ENCODE assay signal across 14 cellular contexts in genomic region chr3:46334911-46335478, GRCh38. TPM values are rescaled to one million over a fixed set of nuclear protein-coding genes. Genes with fewer than 3 reads are reported as not detected.
A peak's percentile ranks its signal among the peaks of the same experiment; 100 is the strongest.
DNase-seq lines count a peak whose midpoint lies in the region; ATAC-seq and TF ChIP-seq lines count a peak whose summit lies in the region.
"Had no signal": no experiment of that assay in that cellular context is flagged by ENCODE, and none has a peak within 500 bp of the region (broad histone marks: within the 10 kb centered on the region; RNA-seq: fewer than 3 reads in every experiment).

No MANE protein-coding gene starts in this region.

- H3K27me3 Mint-ChIP-seq in activated T-cell treated with anti-CD3 and anti-CD28 coated beads, Interleukin-2, amount 50 U/mL, for 4 hours (ENCODE audit: low read depth), result peaks cover 2% of the 10 kb centered on the region

- TF ChIP-seq CTCF in fibroblast of the aortic adventitia (IDR thresholded peaks at IDR 0.05; ENCODE audit: insufficient read depth, low read length), result no peak

- no peak for DNase-seq in activated T-cell treated with anti-CD3 and anti-CD28 coated beads, Interleukin-2, amount 50 U/mL, for 4 hours
- no peak for DNase-seq in activated T-cell treated with anti-CD3 and anti-CD28 coated beads for 4 hours
- peak; percentile 4 for DNase-seq in SW480 (ENCODE audit: low spot score)
- DNase-seq in fibroblast of the aortic adventitia (ENCODE audit: low read depth), result peak; percentile 73
- peak; percentile 42 for DNase-seq in stimulated activated CD8-positive, alpha-beta memory T cell treated with anti-CD3 and anti-CD28 coated beads, Interleukin-4, amount 100 ng/mL, for 48 hours
- DNase-seq in DMS153 treated with DMSO at 0.1 percent for 48 hours (lab: John Stamatoyannopoulos, UW; ENCODE audit: unreplicated experiment), result no peak
- DNase-seq: DMS53; Kasumi-1; naive thymus-derived CD8-positive, alpha-beta T cell; RPMI8226 had no signal

- no peak overlapping the region for H3K4me3 ChIP-seq in fibroblast of the aortic adventitia (ENCODE audit: low read depth, low read length)
- H3K4me3 ChIP-seq: cardiac muscle cell, skin epidermis had no signal

- no peaks in the 10 kb centered on the region for H3K36me3 Mint-ChIP-seq in activated T-cell treated with anti-CD3 and anti-CD28 coated beads, Interleukin-2, amount 50 U/mL, for 4 hours (ENCODE audit: insufficient read depth)

- no peak overlapping the region for H3K4me3 Mint-ChIP-seq in activated T-cell treated with anti-CD3 and anti-CD28 coated beads, Interleukin-2, amount 50 U/mL, for 4 hours
- H3K4me3 Mint-ChIP-seq: naive thymus-derived CD8-positive, alpha-beta T cell had no signal

- H3K9me3 Mint-ChIP-seq in activated T-cell treated with anti-CD3 and anti-CD28 coated beads, Interleukin-2, amount 50 U/mL, for 4 hours, result peaks cover 17% of the 10 kb centered on the region

- peak; percentile 89 to 92 for ATAC-seq in activated T-cell treated with anti-CD3 and anti-CD28 coated beads, Interleukin-2, amount 50 U/mL, for 4 hours
- no peak for ATAC-seq in HG02642 (IDR thresholded peaks at IDR 0.05; ENCODE audit: poor library complexity, unreplicated experiment)
- ATAC-seq in HG03196 (IDR thresholded peaks at IDR 0.05; ENCODE audit: unreplicated experiment), result no peak
- ATAC-seq: naive thymus-derived CD8-positive, alpha-beta T cell had no signal

- peaks cover 8% of the 10 kb centered on the region for H3K4me1 Mint-ChIP-seq in activated T-cell treated with anti-CD3 and anti-CD28 coated beads, Interleukin-2, amount 50 U/mL, for 4 hours (ENCODE audit: low read depth)

RNA-seq across cellular contexts. Expression of gene CCR2, which starts 18.9 kb away (rescaled TPM):
- 1 to 10 TPM in 1 of 3 donors, under 1 TPM in 2; 0.18 to 1.4 (median 0.41) TPM for total RNA-seq in activated T-cell treated with anti-CD3 and anti-CD28 coated beads, Interleukin-2, amount 50 U/mL, for 4 hours
- total RNA-seq in fibroblast of the aortic adventitia (ENCODE audit: low replicate concordance), result under 0.01 TPM in 1 of 2 replicates, not detected in the other
- total RNA-seq: cardiac muscle cell had no signal

RNA-seq across cellular contexts. Expression of gene CCR5, which starts 35.8 kb away (rescaled TPM):
- 1 to 10 TPM; 1.2 to 7.2 (median 2.2) TPM for total RNA-seq in activated T-cell treated with anti-CD3 and anti-CD28 coated beads, Interleukin-2, amount 50 U/mL, for 4 hours
- not detected in 2 replicates for total RNA-seq in fibroblast of the aortic adventitia (ENCODE audit: low replicate concordance)
- total RNA-seq: cardiac muscle cell had no signal

Comparison
In these comparisons a context has a peak if more than half of its experiments do, and no peak if none do; other contexts are left out.
1. ATAC-seq: peak in activated T-cell treated with anti-CD3 and anti-CD28 coated beads, Interleukin-2, amount 50 U/mL, for 4 hours (2 of 2); none in HG02642 (single experiment) and HG03196 (single experiment).
2. DNase-seq: peak in SW480 (single experiment), fibroblast of the aortic adventitia (single experiment) and stimulated activated CD8-positive, alpha-beta memory T cell treated with anti-CD3 and anti-CD28 coated beads, Interleukin-4, amount 100 ng/mL, for 48 hours (single experiment); none in activated T-cell treated with anti-CD3 and anti-CD28 coated beads, Interleukin-2, amount 50 U/mL, for 4 hours (single experiment), activated T-cell treated with anti-CD3 and anti-CD28 coated beads for 4 hours (single experiment) and DMS153 treated with DMSO at 0.1 percent for 48 hours (single experiment).